ENCODE assay signal across 10 cellular contexts in genomic region chr19:14135355-14135754, GRCh38. TPM values are rescaled to one million over a fixed set of nuclear protein-coding genes. Genes with fewer than 3 reads are reported as not detected.
DNase-seq lines count a peak whose midpoint lies in the region; ATAC-seq and TF ChIP-seq lines count a peak whose summit lies in the region.
"Had no signal": no experiment of that assay in that cellular context is flagged by ENCODE, and none has a peak within 500 bp of the region (broad histone marks: within the 10 kb centered on the region; RNA-seq: fewer than 3 reads in every experiment).

No MANE protein-coding gene starts in this region.

- no peak for TF ChIP-seq CTCF in fibroblast of lung (conservative IDR thresholded peaks at IDR 0.05 in 1 of 2, IDR thresholded peaks at IDR 0.05 in 1 of 2; ENCODE audit: low read depth in 1 of 2, low read length in 2 of 2)
- no peak for TF ChIP-seq CTCF in smooth muscle cell (IDR thresholded peaks at IDR 0.05; ENCODE audit: borderline replicate concordance, insufficient read depth, poor library complexity, severe bottlenecking)

- H3K27me3 ChIP-seq in SJCRH30: no peaks in the 10 kb centered on the region
- H3K27me3 ChIP-seq in fibroblast of lung (ENCODE audit: control insufficient read depth, insufficient read depth, low read length): no peaks in the 10 kb centered on the region
- no peaks in the 10 kb centered on the region for H3K27me3 ChIP-seq in smooth muscle cell (ENCODE audit: low read depth)

- DNase-seq in activated CD8-positive, alpha-beta memory T cell treated with anti-CD3 and anti-CD28 coated beads, Interleukin-2, amount 10 ng/mL, durations not matched to agents 7 days and 5 days: no peak
- no peak for DNase-seq in activated CD8-positive, alpha-beta memory T cell treated with anti-CD3 and anti-CD28 coated beads, Interleukin-2, amount 50 U/mL, for 4 hours
- no peak for DNase-seq in SJCRH30
- DNase-seq in fibroblast of lung (ENCODE audit: low read depth in 2 of 2): no peak
- DNase-seq in smooth muscle cell (lab: John Stamatoyannopoulos, UW; ENCODE audit: unreplicated experiment): no peak
- DNase-seq in NCI-H2107 (lab: John Stamatoyannopoulos, UW): no peak
- DNase-seq in DMS79 (lab: John Stamatoyannopoulos, UW): no peak
- DNase-seq: NCI-H526 treated with DMSO at 0.1 percent for 48 hours had no signal

- H3K4me3 ChIP-seq in SJCRH30: peak overlapping the region; percentile 86
- peak overlapping the region; percentile 60 to 77 (median 73) for H3K4me3 ChIP-seq in fibroblast of lung (replicated peaks in 1 of 4; ENCODE audit: control extremely low read depth in 1 of 4, insufficient read depth in 1 of 4, low read depth in 3 of 4, low read length in 4 of 4)
- H3K4me3 ChIP-seq in smooth muscle cell: peak overlapping the region; percentile 60

- peak overlapping the region; percentile 94 for H3K27ac Mint-ChIP-seq in activated CD8-positive, alpha-beta memory T cell treated with anti-CD3 and anti-CD28 coated beads, Interleukin-2, amount 10 ng/mL, durations not matched to agents 7 days and 5 days

- no peaks in the 10 kb centered on the region for H3K9me3 Mint-ChIP-seq in activated CD8-positive, alpha-beta memory T cell treated with anti-CD3 and anti-CD28 coated beads, Interleukin-2, amount 10 ng/mL, durations not matched to agents 7 days and 5 days (ENCODE audit: low read depth)

- H3K27me3 Mint-ChIP-seq in activated CD8-positive, alpha-beta memory T cell treated with anti-CD3 and anti-CD28 coated beads, Interleukin-2, amount 10 ng/mL, durations not matched to agents 7 days and 5 days: no peaks in the 10 kb centered on the region

- H2AFZ ChIP-seq in fibroblast of lung (ENCODE audit: low read length) (peak overlapping the region; percentile 50), smooth muscle cell (ENCODE audit: low read depth) (no peak overlapping the region)

- H3K27ac ChIP-seq in SJCRH30: peak overlapping the region; percentile 55; the same call in 1 of the 2 replicates
- H3K27ac ChIP-seq in fibroblast of lung (ENCODE audit: insufficient read depth, low read length): no peak overlapping the region
- H3K27ac ChIP-seq in smooth muscle cell (ENCODE audit: low read depth): no peak overlapping the region

- CTCF ChIA-PET in activated CD8-positive, alpha-beta memory T cell treated with anti-CD3 and anti-CD28 coated beads, Interleukin-2, amount 10 ng/mL, durations not matched to agents 7 days and 5 days (lab: Charles Lee): interaction anchor here (0.6 to 4.0 kb wide), 15 partner anchors 10 to 372 kb away, joined by 3 to 59 read pairs (median 4); partner anchors contain the start of gene PRKACA

- 73% methylated on average over 6 of the region's 6 CpGs for WGBS in smooth muscle cell (ENCODE audit: low lambda C conversion rate)

- H4K20me1 ChIP-seq in fibroblast of lung (ENCODE audit: control insufficient read depth, extremely low read depth, insufficient read depth, low read length) (no peaks in the 10 kb centered on the region), smooth muscle cell (ENCODE audit: low read depth) (peaks cover 5% of the 10 kb centered on the region)

- peaks cover 34% of the 10 kb centered on the region for H3K4me1 Mint-ChIP-seq in activated CD8-positive, alpha-beta memory T cell treated with anti-CD3 and anti-CD28 coated beads, Interleukin-2, amount 10 ng/mL, durations not matched to agents 7 days and 5 days

- H3K36me3 ChIP-seq in SJCRH30 (peaks cover 14% of the 10 kb centered on the region), fibroblast of lung (ENCODE audit: control insufficient read depth, insufficient read depth, low read length) (no peaks in the 10 kb centered on the region), smooth muscle cell (ENCODE audit: low read depth) (no peaks in the 10 kb centered on the region)

- H3K9me3 ChIP-seq in SJCRH30 (replicated peaks): no peaks in the 10 kb centered on the region
- H3K9me3 ChIP-seq in fibroblast of lung (ENCODE audit: control insufficient read depth, insufficient read depth, low read depth, low read length): no peaks in the 10 kb centered on the region
- H3K9me3 ChIP-seq in smooth muscle cell (replicated peaks; ENCODE audit: low read depth): no peaks in the 10 kb centered on the region

- H3K36me3 Mint-ChIP-seq in activated CD8-positive, alpha-beta memory T cell treated with anti-CD3 and anti-CD28 coated beads, Interleukin-2, amount 10 ng/mL, durations not matched to agents 7 days and 5 days: peaks cover 24% of the 10 kb centered on the region

- H3K79me2 ChIP-seq in fibroblast of lung (ENCODE audit: control insufficient read depth, insufficient read depth, low read length): peaks cover 13% of the 10 kb centered on the region
- H3K79me2 ChIP-seq in smooth muscle cell (ENCODE audit: low read depth): peaks cover 11% of the 10 kb centered on the region

- H3K9ac ChIP-seq in fibroblast of lung (ENCODE audit: insufficient read depth, low read length) (peak overlapping the region; percentile 55), smooth muscle cell (ENCODE audit: low read depth) (no peak overlapping the region)

- peaks cover 4% of the 10 kb centered on the region for H3F3A ChIP-seq in smooth muscle cell (ENCODE audit: low read depth)

- peak overlapping the region; percentile 85 for H3K4me2 ChIP-seq in fibroblast of lung (ENCODE audit: extremely low read depth, insufficient read depth, low read length)
- H3K4me2 ChIP-seq in smooth muscle cell: peak overlapping the region; percentile 94

- peak overlapping the region; percentile 88 for H3K4me3 Mint-ChIP-seq in activated CD8-positive, alpha-beta memory T cell treated with anti-CD3 and anti-CD28 coated beads, Interleukin-2, amount 10 ng/mL, durations not matched to agents 7 days and 5 days

- ATAC-seq in activated CD8-positive, alpha-beta memory T cell treated with anti-CD3 and anti-CD28 coated beads, Interleukin-2, amount 10 ng/mL, durations not matched to agents 7 days and 5 days: no peak
- ATAC-seq in GM21390 (IDR thresholded peaks at IDR 0.05; ENCODE audit: unreplicated experiment): no peak

- H3K4me1 ChIP-seq in SJCRH30: peaks cover 8% of the 10 kb centered on the region
- H3K4me1 ChIP-seq in fibroblast of lung (ENCODE audit: control insufficient read depth, extremely low read depth, insufficient read depth, low read length): peaks cover 5% of the 10 kb centered on the region
- peaks cover 26% of the 10 kb centered on the region for H3K4me1 ChIP-seq in smooth muscle cell (ENCODE audit: low read depth)

RNA-seq across cellular contexts. Expression of gene ASF1B, which starts 1.0 kb away (rescaled TPM):
- 100 to 1,000 TPM; 117 to 124 TPM for total RNA-seq in activated CD8-positive, alpha-beta memory T cell treated with anti-CD3 and anti-CD28 coated beads, Interleukin-2, amount 10 ng/mL, durations not matched to agents 7 days and 5 days
- total RNA-seq in SJCRH30 (2014; rRNA removed; shearing (Covaris generic)): 93.8 and 102 TPM in 2 replicates
- total RNA-seq in fibroblast of lung: 0.26 and 2.6 TPM in 2 replicates
- polyA plus RNA-seq in fibroblast of lung: 6.5 and 26.2 TPM in 2 replicates
- polyA plus RNA-seq in fibroblast of lung (2012): 6.4 and 27.2 TPM in 2 replicates
- 5.1 and 35.9 TPM in 2 replicates for polyA minus RNA-seq in fibroblast of lung (ENCODE audit: low replicate concordance)
- total RNA-seq in smooth muscle cell: 6.4 and 13.4 TPM in 2 replicates
- polyA plus RNA-seq in smooth muscle cell: 7.1 and 11.3 TPM in 2 replicates

RNA-seq across cellular contexts. Expression of gene PRKACA, which starts 17.8 kb away (rescaled TPM):
- 10 to 100 TPM; 42.3 to 65.4 TPM for total RNA-seq in activated CD8-positive, alpha-beta memory T cell treated with anti-CD3 and anti-CD28 coated beads, Interleukin-2, amount 10 ng/mL, durations not matched to agents 7 days and 5 days
- total RNA-seq in SJCRH30 (2014; rRNA removed; shearing (Covaris generic)): 77.5 and 93.2 TPM in 2 replicates
- total RNA-seq in fibroblast of lung (30.6 and 43.6 TPM in 2 replicates), smooth muscle cell (20.7 and 30.3 TPM in 2 replicates)
- polyA plus RNA-seq in fibroblast of lung (67.4 and 104 TPM in 2 replicates), smooth muscle cell (11.1 and 14.4 TPM in 2 replicates)
- 82.7 and 108 TPM in 2 replicates for polyA plus RNA-seq in fibroblast of lung (2012)
- polyA minus RNA-seq in fibroblast of lung (ENCODE audit: low replicate concordance): 109 and 215 TPM in 2 replicates

RNA-seq across cellular contexts. Expression of gene SAMD1, which starts 44.8 kb away (rescaled TPM):
- 10 to 100 TPM; 60.4 to 81.9 TPM for total RNA-seq in activated CD8-positive, alpha-beta memory T cell treated with anti-CD3 and anti-CD28 coated beads, Interleukin-2, amount 10 ng/mL, durations not matched to agents 7 days and 5 days
- 88.1 and 102 TPM in 2 replicates for total RNA-seq in SJCRH30 (2014; rRNA removed; shearing (Covaris generic))
- total RNA-seq in fibroblast of lung (19.0 and 24.1 TPM in 2 replicates), smooth muscle cell (35.0 and 46.7 TPM in 2 replicates)
- polyA plus RNA-seq in fibroblast of lung (7.3 and 14.5 TPM in 2 replicates), smooth muscle cell (71.3 and 84.1 TPM in 2 replicates)
- polyA plus RNA-seq in fibroblast of lung (2012): 17.3 and 32.4 TPM in 2 replicates
- 20.4 and 24.4 TPM in 2 replicates for polyA minus RNA-seq in fibroblast of lung (ENCODE audit: low replicate concordance)

RNA-seq across cellular contexts. Expression of gene C19orf67, which starts 49.8 kb away (rescaled TPM):
- not detected for total RNA-seq in activated CD8-positive, alpha-beta memory T cell treated with anti-CD3 and anti-CD28 coated beads, Interleukin-2, amount 10 ng/mL, durations not matched to agents 7 days and 5 days
- not detected in 2 replicates for total RNA-seq in SJCRH30 (2014; rRNA removed; shearing (Covaris generic))
- total RNA-seq in fibroblast of lung: not detected in 2 replicates
- not detected in 2 replicates for polyA plus RNA-seq in fibroblast of lung
- not detected in 2 replicates for polyA plus RNA-seq in fibroblast of lung (2012)
- polyA minus RNA-seq in fibroblast of lung (ENCODE audit: low replicate concordance): not detected in 2 replicates
- total RNA-seq in smooth muscle cell: not detected in 2 replicates
- polyA plus RNA-seq in smooth muscle cell: 0.17 and 0.49 TPM in 2 replicates
- total RNA-seq: urinary bladder had no signal
- polyA plus RNA-seq: urinary bladder had no signal
